ENCODE assay signal across 11 cellular contexts in the genomic region with DNA sequence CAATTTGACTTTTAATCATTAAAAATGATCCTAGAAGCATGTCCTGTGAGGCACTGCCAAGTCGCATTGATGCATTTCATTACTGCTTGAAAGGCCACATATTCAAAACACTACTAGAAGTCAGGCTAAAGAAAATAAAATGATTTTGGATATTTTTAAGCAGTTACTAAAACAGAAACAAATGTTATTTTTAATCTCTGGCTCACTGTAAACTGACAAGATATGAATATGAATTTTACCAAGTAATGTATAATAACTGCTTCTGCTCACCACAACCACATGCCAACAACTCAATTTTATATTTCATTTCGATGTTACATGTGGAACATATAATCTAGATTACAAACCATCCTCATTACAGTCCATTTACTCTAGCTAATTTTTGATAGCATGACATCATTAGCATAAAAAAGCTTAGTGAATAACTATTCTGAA.
DNase-seq lines count a peak whose midpoint lies in the region; ATAC-seq, FAIRE-seq and TF ChIP-seq lines count a peak whose summit lies in the region.
"Had no signal": no experiment of that assay in that cellular context is flagged by ENCODE, and none has a peak within 500 bp of the region (broad histone marks: within the 10 kb centered on the region; RNA-seq: fewer than 3 reads in every experiment).

No MANE protein-coding gene starts in this region.

- H3K9me2 ChIP-seq in Karpas-422 (replicated peaks; ENCODE audit: insufficient read depth, low read length), result no peaks in the 10 kb centered on the region
- no peaks in the 10 kb centered on the region for H3K9me2 ChIP-seq in SK-N-SH

- peaks cover 31% of the 10 kb centered on the region for H3K4me1 ChIP-seq in GM12878 (ENCODE audit: control insufficient read depth, insufficient read depth, low read length)
- no peaks in the 10 kb centered on the region for H3K4me1 ChIP-seq in Karpas-422 (ENCODE audit: low read length)
- H3K4me1 ChIP-seq in osteoblast (ENCODE audit: insufficient read depth, low read length), result peaks cover 17% of the 10 kb centered on the region
- peaks cover 9% of the 10 kb centered on the region for H3K4me1 ChIP-seq in CD8-positive, alpha-beta T cell (ENCODE audit: insufficient read depth, low read length)
- H3K4me1 ChIP-seq in SK-N-SH (ENCODE audit: control insufficient read depth in 1 of 2, insufficient read depth in 2 of 2, low read depth in 1 of 2, low read length in 1 of 2), result peaks cover 0 to 23% of the 10 kb centered on the region in 2 experiments; a peak in 3 of 4 replicates
- H3K4me1 ChIP-seq: BE2C had no signal

- H3K4me3 Mint-ChIP-seq in CD8-positive, alpha-beta T cell, result no peak overlapping the region

- peaks cover 25% of the 10 kb centered on the region for H3K36me3 Mint-ChIP-seq in CD8-positive, alpha-beta T cell

- H3K27me3 Mint-ChIP-seq in CD8-positive, alpha-beta T cell (ENCODE audit: low read depth), result no peaks in the 10 kb centered on the region

- RAD21 ChIA-PET in GM12878 (lab: Charles Lee; ENCODE audit: unreplicated experiment), result interaction anchor here (1.0 to 1.9 kb wide), 5 partner anchors 13 to 93 kb away, joined by 3 to 6 read pairs (median 5); no protein-coding TSS in a partner anchor

- no peak overlapping the region for H3K27ac Mint-ChIP-seq in CD8-positive, alpha-beta T cell

- H3K9ac ChIP-seq in GM12878 (ENCODE audit: control insufficient read depth, insufficient read depth, low read length) (no peak overlapping the region), Karpas-422 (ENCODE audit: low read length) (no peak overlapping the region), SK-N-SH (no peak overlapping the region)

- peak overlapping the region; percentile 38; the same call in 1 of the 2 replicates for H3K27ac ChIP-seq in GM12878 (ENCODE audit: control insufficient read depth, insufficient read depth)
- H3K27ac ChIP-seq in Karpas-422 (ENCODE audit: low read length), result no peak overlapping the region
- no peak overlapping the region for H3K27ac ChIP-seq in osteoblast (ENCODE audit: low read depth, low read length)
- no peak overlapping the region for H3K27ac ChIP-seq in CD8-positive, alpha-beta T cell (ENCODE audit: low read depth, low read length)
- peak overlapping the region in 1 of 2 experiments; percentile 65; a peak in 1 of 4 replicates for H3K27ac ChIP-seq in SK-N-SH (ENCODE audit: low read depth in 2 of 2, low read length in 1 of 2)

- TF ChIP-seq RAD21 in GM12878 (IDR thresholded peaks at IDR 0.05; ENCODE audit: insufficient read depth, low read depth, low read length) (no peak), SK-N-SH (IDR thresholded peaks at IDR 0.05; ENCODE audit: low read length) (no peak)

- POLR2A ChIA-PET in GM12878 (lab: Charles Lee) (interaction anchor here (1.0 kb wide), 1 partner anchor 21 kb away, joined by 3 read pairs; no protein-coding TSS in a partner anchor), SK-N-SH (lab: Yijun Ruan, JAX) (no interaction called here)
- POLR2A ChIA-PET in CD8-positive, alpha-beta T cell (lab: Charles Lee), result interaction anchor here (0.6 kb wide), 1 partner anchor 66 kb away, joined by 3 read pairs; no protein-coding TSS in a partner anchor

- CTCF ChIA-PET in GM12878 (lab: Yijun Ruan, JAX), result interaction anchor here (2.5 kb wide), 1 partner anchor 93 kb away, joined by 6 read pairs; no protein-coding TSS in a partner anchor
- CTCF ChIA-PET in CD8-positive, alpha-beta T cell (lab: Charles Lee), result interaction anchor here (0.8 kb wide), 1 partner anchor 15 kb away, joined by 3 read pairs; no protein-coding TSS in a partner anchor
- CTCF ChIA-PET in SK-N-SH (lab: Yijun Ruan, JAX), result no interaction called here

- H3K27me3 ChIP-seq in GM12878 (replicated peaks in 1 of 2; ENCODE audit: control insufficient read depth in 2 of 2, insufficient read depth in 2 of 2, low read length in 1 of 2) (no peaks in the 10 kb centered on the region), Karpas-422 (ENCODE audit: low read length) (no peaks in the 10 kb centered on the region), osteoblast (ENCODE audit: insufficient read depth, low read length) (no peaks in the 10 kb centered on the region), SK-N-SH (ENCODE audit: insufficient read depth) (no peaks in the 10 kb centered on the region)
- H3K27me3 ChIP-seq in CD8-positive, alpha-beta T cell (ENCODE audit: insufficient read depth, low read length), result no peaks in the 10 kb centered on the region
- H3K27me3 ChIP-seq: BE2C had no signal

- peak overlapping the region; percentile 40; the same call in 1 of the 2 replicates for H3K4me2 ChIP-seq in GM12878 (ENCODE audit: control insufficient read depth, insufficient read depth)
- no peak overlapping the region for H3K4me2 ChIP-seq in Karpas-422 (ENCODE audit: low read depth, low read length, poor library complexity, severe bottlenecking)
- H3K4me2 ChIP-seq in osteoblast (ENCODE audit: insufficient read depth, low read length), result no peak overlapping the region
- no peak overlapping the region for H3K4me2 ChIP-seq in SK-N-SH

- H3K79me2 ChIP-seq in GM12878 (ENCODE audit: control insufficient read depth, insufficient read depth, low read length) (no peaks in the 10 kb centered on the region), Karpas-422 (ENCODE audit: low read length) (no peaks in the 10 kb centered on the region), osteoblast (ENCODE audit: insufficient read depth, low read length) (peaks cover 36% of the 10 kb centered on the region), SK-N-SH (ENCODE audit: insufficient read depth) (peaks cover 62% of the 10 kb centered on the region)

- H3K36me3 ChIP-seq in GM12878 (ENCODE audit: control insufficient read depth in 2 of 2, insufficient read depth in 2 of 2, low read length in 1 of 2), result no peaks in the 10 kb centered on the region
- no peaks in the 10 kb centered on the region for H3K36me3 ChIP-seq in Karpas-422 (ENCODE audit: insufficient read depth, low read length)
- no peaks in the 10 kb centered on the region for H3K36me3 ChIP-seq in osteoblast (ENCODE audit: insufficient read depth, low read length)
- no peaks in the 10 kb centered on the region for H3K36me3 ChIP-seq in CD8-positive, alpha-beta T cell (ENCODE audit: insufficient read depth, low read length)
- peaks cover 0 to 8% of the 10 kb centered on the region in 2 experiments for H3K36me3 ChIP-seq in SK-N-SH (replicated peaks in 1 of 2; ENCODE audit: control insufficient read depth in 1 of 2, insufficient read depth in 2 of 2, low read length in 1 of 2)
- H3K36me3 ChIP-seq: BE2C had no signal

- H3K4me3 ChIP-seq in GM12878 (no peak overlapping the region), Karpas-422 (ENCODE audit: low read length) (no peak overlapping the region), osteoblast (ENCODE audit: insufficient read depth, low read length) (no peak overlapping the region), SK-N-SH (ENCODE audit: low read depth in 2 of 2, low read length in 1 of 2) (no peak overlapping the region)
- H3K4me3 ChIP-seq in CD8-positive, alpha-beta T cell (ENCODE audit: low read depth, low read length), result no peak overlapping the region

- DNase-seq in stimulated activated CD4-positive, alpha-beta T cell treated with anti-CD3 and anti-CD28 coated beads, Interleukin-15, amount 100 ng/mL, for 24 hours, result peak; percentile 25
- no peak for DNase-seq in stimulated activated CD4-positive, alpha-beta T cell treated with anti-CD3 and anti-CD28 coated beads, Interleukin-4, amount 100 ng/mL, for 1 hour
- DNase-seq in GM12878 (ENCODE audit: low read depth, low spot score) (no peak), Karpas-422 (no peak), osteoblast (ENCODE audit: insufficient read length, low spot score, missing footprints) (no peak), SK-N-SH (no peak)
- DNase-seq in CD8-positive, alpha-beta T cell, result no peak
- DNase-seq: activated naive CD4-positive, alpha-beta T cell treated with anti-CD3 and anti-CD28 coated beads, Interleukin-2, amount 50 U/mL, for 16 hours; BE2C; kidney glomerular epithelial cell had no signal

- ATAC-seq in HG03159 (IDR thresholded peaks at IDR 0.05; ENCODE audit: unreplicated experiment) (peak; percentile 42), GM12878 (peak; percentile 55)
- no peak for ATAC-seq in CD8-positive, alpha-beta T cell

- TF ChIP-seq POLR2A in GM12878 (IDR thresholded peaks at IDR 0.05; ENCODE audit: low read depth, low read length), result no peak

- 2% methylated on average over 2 of the region's 2 CpGs for WGBS in GM12878 (ENCODE audit: insufficient coverage, insufficient replicate concordance, low lambda C conversion rate, missing lambda C conversion rate)
- 94% methylated on average over 2 of the region's 2 CpGs for WGBS in SK-N-SH (ENCODE audit: low lambda C conversion rate)

- SMC1A ChIA-PET in GM12878 (lab: Charles Lee; ENCODE audit: uncharacterized antibody, unreplicated experiment), result interaction anchor here (0.9 to 2.2 kb wide), 9 partner anchors 10 to 267 kb away, joined by 3 to 16 read pairs (median 5); no protein-coding TSS in a partner anchor

- in situ Hi-C loops in GM12878 (cut with MboI), result no loop called here

- no peak for TF ChIP-seq CTCF in GM12878 (IDR thresholded peaks at IDR 0.05 in 2 of 3, conservative IDR thresholded peaks at IDR 0.05 in 1 of 3; ENCODE audit: control insufficient read depth in 2 of 3, extremely low read depth in 1 of 3, insufficient read depth in 1 of 3, low read depth in 3 of 3, low read length in 3 of 3)
- no peak for TF ChIP-seq CTCF in osteoblast (IDR thresholded peaks at IDR 0.05; ENCODE audit: extremely low read depth, low read depth, low read length)
- TF ChIP-seq CTCF in CD8-positive, alpha-beta T cell (IDR thresholded peaks at IDR 0.05), result no peak
- no peak for TF ChIP-seq CTCF in SK-N-SH (IDR thresholded peaks at IDR 0.05)

- H3K9me3 Mint-ChIP-seq in CD8-positive, alpha-beta T cell, result no peaks in the 10 kb centered on the region

- BruUV-seq in GM12878 (replicated peaks; lab: Mats Ljungman, UMichigan), result no TSS peak

- FAIRE-seq in GM12878 (lab: Jason Lieb, UNC), result no peak

- H3K4me1 Mint-ChIP-seq in CD8-positive, alpha-beta T cell (ENCODE audit: low read depth), result peaks cover 46% of the 10 kb centered on the region

- H4K20me1 ChIP-seq in GM12878 (ENCODE audit: control insufficient read depth, insufficient read depth) (no peaks in the 10 kb centered on the region), Karpas-422 (ENCODE audit: insufficient read depth, low read depth, low read length) (no peaks in the 10 kb centered on the region), osteoblast (ENCODE audit: insufficient read depth, low read length) (peaks cover 4% of the 10 kb centered on the region), SK-N-SH (ENCODE audit: insufficient read depth) (0 out of 2 replicates have a peak, but pooled peaks cover 2% of the 10 kb centered on the region)

- intact Hi-C loops in GM12878 (cut with micrococcal nuclease; ENCODE audit: unreplicated experiment), result no loop called here
- intact Hi-C loops in CD8-positive, alpha-beta T cell (cut with DNase I, micrococcal nuclease), result loop anchor here in 1 of 2 experiments (5.0 kb wide), 1 partner anchor 42 kb away; no protein-coding TSS in a partner anchor

- TF ChIP-seq EP300 in GM12878 (IDR thresholded peaks at IDR 0.05; ENCODE audit: borderline replicate concordance in 1 of 2, control insufficient read depth in 1 of 2, low read depth in 2 of 2, low read length in 2 of 2) (no peak), SK-N-SH (IDR thresholded peaks at IDR 0.05; ENCODE audit: borderline replicate concordance in 1 of 2, low read depth in 1 of 2, low read length in 1 of 2) (no peak)

- H3K9me3 ChIP-seq in GM12878 (replicated peaks; ENCODE audit: control insufficient read depth, insufficient read depth, low read length) (no peaks in the 10 kb centered on the region), Karpas-422 (ENCODE audit: low read length) (no peaks in the 10 kb centered on the region), osteoblast (ENCODE audit: low read depth, low read length) (no peaks in the 10 kb centered on the region), SK-N-SH (no peaks in the 10 kb centered on the region)
- H3K9me3 ChIP-seq in CD8-positive, alpha-beta T cell (ENCODE audit: low read length), result no peaks in the 10 kb centered on the region
- H3K9me3 ChIP-seq: BE2C had no signal

- H3F3A ChIP-seq in SK-N-SH (replicated peaks; ENCODE audit: insufficient read depth), result peaks cover 23% of the 10 kb centered on the region

- no peak overlapping the region for H2AFZ ChIP-seq in GM12878 (ENCODE audit: control insufficient read depth, low read depth, low read length)
- H2AFZ ChIP-seq in Karpas-422 (ENCODE audit: low read length), result no peak overlapping the region
- H2AFZ ChIP-seq in osteoblast (ENCODE audit: low read length), result no peak overlapping the region
- H2AFZ ChIP-seq in SK-N-SH (ENCODE audit: low read depth), result no peak overlapping the region
